ENCODE assay signal across 20 cellular contexts in the genomic region with DNA sequence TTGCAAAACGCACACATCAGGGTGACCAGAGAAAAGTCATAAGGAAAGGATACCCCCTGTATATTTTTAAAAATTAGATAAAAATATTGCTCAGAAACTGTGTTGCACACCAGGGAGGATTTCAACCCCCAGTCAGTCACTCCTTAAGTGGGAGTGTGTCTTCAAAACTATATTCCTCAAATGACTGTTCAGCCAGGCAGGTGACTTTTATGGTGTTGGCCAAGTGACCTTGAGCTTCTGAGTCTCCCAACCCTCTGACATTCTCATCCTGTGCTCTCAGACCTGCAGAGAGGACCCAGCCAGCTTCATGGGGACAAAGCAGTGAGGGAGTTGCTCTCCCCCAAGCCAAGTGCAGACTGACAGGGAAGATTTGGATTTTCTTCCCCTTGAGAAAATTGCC.
A peak's percentile ranks its signal among the peaks of the same experiment; 100 is the strongest.
DNase-seq lines count a peak whose midpoint lies in the region; ATAC-seq, FAIRE-seq and TF ChIP-seq lines count a peak whose summit lies in the region.
"Had no signal": no experiment of that assay in that cellular context is flagged by ENCODE, and none has a peak within 500 bp of the region (broad histone marks: within the 10 kb centered on the region; RNA-seq: fewer than 3 reads in every experiment).

No MANE protein-coding gene starts in this region.

- SMC1A ChIA-PET in GM12878 (lab: Charles Lee; ENCODE audit: uncharacterized antibody, unreplicated experiment) = no interaction called here

- H3K36me3 ChIP-seq in GM12878 (ENCODE audit: control insufficient read depth in 2 of 2, insufficient read depth in 2 of 2, low read length in 1 of 2) (no peaks in the 10 kb centered on the region), MG63 (no peaks in the 10 kb centered on the region)
- H3K36me3 ChIP-seq: Peyer's patch had no signal

- FAIRE-seq in GM12878 (lab: Jason Lieb, UNC) = no peak

- no peaks in the 10 kb centered on the region for H3K36me3 Mint-ChIP-seq in activated T-cell treated with anti-CD3 and anti-CD28 coated beads, Interleukin-2, amount 50 U/mL, for 72 hours (ENCODE audit: insufficient read depth in 2 of 2)
- peaks cover 2% of the 10 kb centered on the region for H3K36me3 Mint-ChIP-seq in activated T-cell treated with anti-CD3 and anti-CD28 coated beads, Interleukin-2, amount 50 U/mL, for 4 hours (ENCODE audit: insufficient read depth)

- RAD21 ChIA-PET in GM12878 (lab: Charles Lee; ENCODE audit: unreplicated experiment) = no interaction called here

- no peaks in the 10 kb centered on the region for H3K9me3 Mint-ChIP-seq in activated T-cell treated with anti-CD3 and anti-CD28 coated beads, Interleukin-2, amount 50 U/mL, for 72 hours
- no peaks in the 10 kb centered on the region for H3K9me3 Mint-ChIP-seq in activated T-cell treated with anti-CD3 and anti-CD28 coated beads, Interleukin-2, amount 50 U/mL, for 4 hours

- H2AFZ ChIP-seq in GM12878 (ENCODE audit: control insufficient read depth, low read depth, low read length) = no peak overlapping the region

- no peak overlapping the region for H3K4me3 Mint-ChIP-seq in activated T-cell treated with anti-CD3 and anti-CD28 coated beads, Interleukin-2, amount 50 U/mL, for 72 hours
- H3K4me3 Mint-ChIP-seq in activated T-cell treated with anti-CD3 and anti-CD28 coated beads, Interleukin-2, amount 50 U/mL, for 4 hours = no peak overlapping the region

- 79% methylated on average over 1 of the region's 1 CpG for WGBS in GM12878 (ENCODE audit: insufficient coverage, insufficient replicate concordance, low lambda C conversion rate, missing lambda C conversion rate)

- no peaks in the 10 kb centered on the region; the same call in 1 of the 2 replicates for H3K4me1 ChIP-seq in GM12878 (ENCODE audit: control insufficient read depth, insufficient read depth, low read length)

- DNase-seq in activated T-cell treated with anti-CD3 and anti-CD28 coated beads, Interleukin-2, amount 50 U/mL, for 72 hours = peak; percentile 4 to 7
- no peak for DNase-seq in activated T-cell treated with anti-CD3 and anti-CD28 coated beads, Interleukin-2, amount 50 U/mL, for 4 hours
- DNase-seq in GM10248 (ENCODE audit: extremely low spot score) (peak; percentile 25), GM12878 (ENCODE audit: low read depth, low spot score) (no peak), kidney tubule cell (ENCODE audit: low spot score) (no peak), MG63 (no peak)
- DNase-seq: DMS153, DND-41, Karpas-422, NCI-H2029, NCI-H446 treated with DMSO at 0.1 percent for 48 hours, NCI-H526, OCI-M1, Peyer's patch, SIG-M5, SW 1271 had no signal

- TF ChIP-seq CTCF in GM10248 (IDR thresholded peaks at IDR 0.05; ENCODE audit: control extremely low read depth, extremely low read depth, low read depth, missing control alignments) = no peak
- TF ChIP-seq CTCF in GM12878 (IDR thresholded peaks at IDR 0.05 in 2 of 3, conservative IDR thresholded peaks at IDR 0.05 in 1 of 3; ENCODE audit: control insufficient read depth in 2 of 3, extremely low read depth in 1 of 3, insufficient read depth in 1 of 3, low read depth in 3 of 3, low read length in 3 of 3) = no peak

- no peak for TF ChIP-seq EP300 in GM12878 (IDR thresholded peaks at IDR 0.05; ENCODE audit: borderline replicate concordance in 1 of 2, control insufficient read depth in 1 of 2, low read depth in 2 of 2, low read length in 2 of 2)

- no peak for TF ChIP-seq POLR2A in GM12878 (IDR thresholded peaks at IDR 0.05; ENCODE audit: low read depth, low read length)

- no peak overlapping the region for H3K4me2 ChIP-seq in GM12878 (ENCODE audit: control insufficient read depth, insufficient read depth)

- H3K4me3 ChIP-seq in GM12878 = no peak overlapping the region
- H3K4me3 ChIP-seq in MG63 = no peak overlapping the region
- H3K4me3 ChIP-seq: Peyer's patch, SK-N-MC had no signal

- peak; percentile 67 to 72 for ATAC-seq in activated T-cell treated with anti-CD3 and anti-CD28 coated beads, Interleukin-2, amount 50 U/mL, for 72 hours (replicated peaks in 1 of 2)
- no peak for ATAC-seq in activated T-cell treated with anti-CD3 and anti-CD28 coated beads, Interleukin-2, amount 50 U/mL, for 4 hours
- ATAC-seq in HG02610 (IDR thresholded peaks at IDR 0.05; ENCODE audit: unreplicated experiment) (peak; percentile 35), GM12878 (peak; percentile 42; the same call in 2 of the 3 replicates), GM18519 (IDR thresholded peaks at IDR 0.05; ENCODE audit: low FRiP score, unreplicated experiment) (no peak)
- ATAC-seq: HCT116 had no signal

- H3K9me3 ChIP-seq in GM12878 (replicated peaks; ENCODE audit: control insufficient read depth, insufficient read depth, low read length) (no peaks in the 10 kb centered on the region), MG63 (no peaks in the 10 kb centered on the region)
- H3K9me3 ChIP-seq: Peyer's patch had no signal

- CTCF ChIA-PET in GM10248 (lab: Yijun Ruan, JAX) = no interaction called here
- CTCF ChIA-PET in GM12878 (lab: Yijun Ruan, JAX) = interaction anchor here (1.0 to 1.6 kb wide), 2 partner anchors 19 to 34 kb away, joined by 3 to 4 read pairs; no protein-coding TSS in a partner anchor

- no peaks in the 10 kb centered on the region for H3K27me3 Mint-ChIP-seq in activated T-cell treated with anti-CD3 and anti-CD28 coated beads, Interleukin-2, amount 50 U/mL, for 72 hours (ENCODE audit: low read depth)
- no peaks in the 10 kb centered on the region for H3K27me3 Mint-ChIP-seq in activated T-cell treated with anti-CD3 and anti-CD28 coated beads, Interleukin-2, amount 50 U/mL, for 4 hours (ENCODE audit: low read depth)

- BruUV-seq in GM12878 (replicated peaks; lab: Mats Ljungman, UMichigan) = no TSS peak

- in situ Hi-C loops in GM12878 (cut with MboI) = no loop called here

- no peak overlapping the region for H3K27ac ChIP-seq in GM12878 (ENCODE audit: control insufficient read depth, insufficient read depth)
- H3K27ac ChIP-seq: Peyer's patch had no signal

- intact Hi-C loops in GM12878 (cut with micrococcal nuclease; ENCODE audit: unreplicated experiment) = no loop called here

- H3K27me3 ChIP-seq in GM12878 (replicated peaks in 1 of 2; ENCODE audit: control insufficient read depth in 2 of 2, insufficient read depth in 2 of 2, low read length in 1 of 2) = no peaks in the 10 kb centered on the region
- H3K27me3 ChIP-seq in MG63 = no peaks in the 10 kb centered on the region; the same call in 1 of the 2 replicates
- H3K27me3 ChIP-seq: Peyer's patch had no signal

- no peaks in the 10 kb centered on the region for H3K79me2 ChIP-seq in GM12878 (ENCODE audit: control insufficient read depth, insufficient read depth, low read length)

- H3K4me1 Mint-ChIP-seq in activated T-cell treated with anti-CD3 and anti-CD28 coated beads, Interleukin-2, amount 50 U/mL, for 72 hours (ENCODE audit: low read depth) = peaks cover 18% of the 10 kb centered on the region
- no peaks in the 10 kb centered on the region for H3K4me1 Mint-ChIP-seq in activated T-cell treated with anti-CD3 and anti-CD28 coated beads, Interleukin-2, amount 50 U/mL, for 4 hours (ENCODE audit: low read depth)

- no peak overlapping the region for H3K27ac Mint-ChIP-seq in activated T-cell treated with anti-CD3 and anti-CD28 coated beads, Interleukin-2, amount 50 U/mL, for 72 hours

- TF ChIP-seq RAD21 in GM12878 (IDR thresholded peaks at IDR 0.05; ENCODE audit: insufficient read depth, low read depth, low read length) = no peak

- no peaks in the 10 kb centered on the region for H4K20me1 ChIP-seq in GM12878 (ENCODE audit: control insufficient read depth, insufficient read depth)

- no peak overlapping the region for H3K9ac ChIP-seq in GM12878 (ENCODE audit: control insufficient read depth, insufficient read depth, low read length)

- POLR2A ChIA-PET in GM10248 (lab: Yijun Ruan, JAX) (no interaction called here), GM12878 (lab: Charles Lee) (interaction anchor here (0.5 kb wide), 1 partner anchor 10 kb away, joined by 6 read pairs; no protein-coding TSS in a partner anchor)

TF ChIP-seq in GM12878, 131 proteins besides CTCF, POLR2A, EP300 and RAD21:
- peak; percentile 35; the same call in 1 of the 2 replicates for TF ChIP-seq NFIC (IDR thresholded peaks at IDR 0.05; ENCODE audit: low read depth, low read length)
- TF ChIP-seq SMC3 (IDR thresholded peaks at IDR 0.05; ENCODE audit: borderline replicate concordance, low read length) = no peak
- 0 out of 2 replicates have a peak, but pooled peaks have one; percentile 25 for TF ChIP-seq IRF4 (IDR thresholded peaks at IDR 0.05; ENCODE audit: low read depth, low read length)
- TF ChIP-seq, protein P1, sequence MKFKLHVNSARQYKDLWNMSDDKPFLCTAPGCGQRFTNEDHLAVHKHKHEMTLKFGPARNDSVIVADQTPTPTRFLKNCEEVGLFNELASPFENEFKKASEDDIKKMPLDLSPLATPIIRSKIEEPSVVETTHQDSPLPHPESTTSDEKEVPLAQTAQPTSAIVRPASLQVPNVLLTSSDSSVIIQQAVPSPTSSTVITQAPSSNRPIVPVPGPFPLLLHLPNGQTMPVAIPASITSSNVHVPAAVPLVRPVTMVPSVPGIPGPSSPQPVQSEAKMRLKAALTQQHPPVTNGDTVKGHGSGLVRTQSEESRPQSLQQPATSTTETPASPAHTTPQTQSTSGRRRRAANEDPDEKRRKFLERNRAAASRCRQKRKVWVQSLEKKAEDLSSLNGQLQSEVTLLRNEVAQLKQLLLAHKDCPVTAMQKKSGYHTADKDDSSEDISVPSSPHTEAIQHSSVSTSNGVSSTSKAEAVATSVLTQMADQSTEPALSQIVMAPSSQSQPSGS (IDR thresholded peaks at IDR 0.05; ENCODE audit: low read length) = 0 out of 2 replicates have a peak, but pooled peaks have one; percentile 39
- TF ChIP-seq, protein P2, sequence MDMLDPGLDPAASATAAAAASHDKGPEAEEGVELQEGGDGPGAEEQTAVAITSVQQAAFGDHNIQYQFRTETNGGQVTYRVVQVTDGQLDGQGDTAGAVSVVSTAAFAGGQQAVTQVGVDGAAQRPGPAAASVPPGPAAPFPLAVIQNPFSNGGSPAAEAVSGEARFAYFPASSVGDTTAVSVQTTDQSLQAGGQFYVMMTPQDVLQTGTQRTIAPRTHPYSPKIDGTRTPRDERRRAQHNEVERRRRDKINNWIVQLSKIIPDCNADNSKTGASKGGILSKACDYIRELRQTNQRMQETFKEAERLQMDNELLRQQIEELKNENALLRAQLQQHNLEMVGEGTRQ (IDR thresholded peaks at IDR 0.05; ENCODE audit: borderline replicate concordance, low read depth, low read length) = no peak
- TF ChIP-seq, protein P3, sequence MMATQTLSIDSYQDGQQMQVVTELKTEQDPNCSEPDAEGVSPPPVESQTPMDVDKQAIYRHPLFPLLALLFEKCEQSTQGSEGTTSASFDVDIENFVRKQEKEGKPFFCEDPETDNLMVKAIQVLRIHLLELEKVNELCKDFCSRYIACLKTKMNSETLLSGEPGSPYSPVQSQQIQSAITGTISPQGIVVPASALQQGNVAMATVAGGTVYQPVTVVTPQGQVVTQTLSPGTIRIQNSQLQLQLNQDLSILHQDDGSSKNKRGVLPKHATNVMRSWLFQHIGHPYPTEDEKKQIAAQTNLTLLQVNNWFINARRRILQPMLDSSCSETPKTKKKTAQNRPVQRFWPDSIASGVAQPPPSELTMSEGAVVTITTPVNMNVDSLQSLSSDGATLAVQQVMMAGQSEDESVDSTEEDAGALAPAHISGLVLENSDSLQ (IDR thresholded peaks at IDR 0.05) = no peak
- peak; percentile 44; the same call in 1 of the 2 replicates for TF ChIP-seq JUNB (IDR thresholded peaks at IDR 0.05)
- 0 out of 2 replicates have a peak, but pooled peaks have one; percentile 16 for TF ChIP-seq FOXM1 (IDR thresholded peaks at IDR 0.05; ENCODE audit: low read depth, low read length)
TF ChIP-seq in GM12878: peak in this region for 5.

Comparison
In these comparisons a context has a peak if more than half of its experiments do, and no peak if none do; other contexts are left out.
1. ATAC-seq: peak in activated T-cell treated with anti-CD3 and anti-CD28 coated beads, Interleukin-2, amount 50 U/mL, for 72 hours (2 of 2), HG02610 (single experiment) and GM12878 (single experiment); none in activated T-cell treated with anti-CD3 and anti-CD28 coated beads, Interleukin-2, amount 50 U/mL, for 4 hours (0 of 2) and GM18519 (single experiment).
2. DNase-seq: peak in activated T-cell treated with anti-CD3 and anti-CD28 coated beads, Interleukin-2, amount 50 U/mL, for 72 hours (2 of 2) and GM10248 (single experiment); none in activated T-cell treated with anti-CD3 and anti-CD28 coated beads, Interleukin-2, amount 50 U/mL, for 4 hours (single experiment), GM12878 (single experiment), kidney tubule cell (single experiment) and MG63 (single experiment).